25 cellular contexts compared by ENCODE assay signal in genomic region chr9:88804289-88804596, GRCh38.
DNase-seq lines count a peak whose midpoint lies in the region; TF ChIP-seq lines count a peak whose summit lies in the region.
"Had no signal": no experiment of that assay in that cellular context is flagged by ENCODE, and none has a peak within 500 bp of the region (broad histone marks: within the 10 kb centered on the region; RNA-seq: fewer than 3 reads in every experiment).

No MANE protein-coding gene starts in this region.

- H3K36me3 ChIP-seq in OCI-LY7 (ENCODE audit: insufficient read depth, low read length) (no peaks in the 10 kb centered on the region), mammary epithelial cell (ENCODE audit: insufficient read depth, low read length) (no peaks in the 10 kb centered on the region)
- H3K36me3 ChIP-seq: right atrium auricular region, thoracic aorta, WERI-Rb-1 had no signal

- H3K27me3 Mint-ChIP-seq in mesothelial cell of epicardium (ENCODE audit: low read depth), result peaks cover 6% of the 10 kb centered on the region

- no peak overlapping the region for H3K9ac ChIP-seq in mammary epithelial cell (ENCODE audit: insufficient read depth, low read length)

- POLR2A ChIA-PET in OCI-LY7 (lab: Charles Lee), result no interaction called here

- H3K27me3 ChIP-seq in mammary epithelial cell (ENCODE audit: insufficient read depth, low read length), result no peaks in the 10 kb centered on the region
- H3K27me3 ChIP-seq: right atrium auricular region had no signal

- H3K79me2 ChIP-seq in OCI-LY7 (ENCODE audit: insufficient read depth, low read depth, low read length) (no peaks in the 10 kb centered on the region), mammary epithelial cell (ENCODE audit: insufficient read depth, low read length) (no peaks in the 10 kb centered on the region)

- H3K9me3 Mint-ChIP-seq in mesothelial cell of epicardium, result no peaks in the 10 kb centered on the region
- H3K9me3 Mint-ChIP-seq: activated CD4-positive, alpha-beta T cell treated with anti-CD3 and anti-CD28 coated beads, Interleukin-2, amount 10 ng/mL, durations not matched to agents 7 days and 5 days; activated naive CD4-positive, alpha-beta T cell treated with anti-CD3 and anti-CD28 coated beads, Interleukin-2, amount 50 U/mL, for 24 hours; activated T-helper 1 cell treated with anti-CD3 and anti-CD28 coated beads, Interleukin-12 subunit alpha, Interleukin-12 subunit beta, Interleukin-2, Interleukin-4 antibody, amounts not matched to agents 30 ng/mL and 10 ng/mL and 1 ng/mL, durations not matched to agents 14 hours and 24 hours and 36 hours; immature natural killer cell; natural killer cell had no signal

- BruUV-seq in OCI-LY7 (replicated peaks; lab: Mats Ljungman, UMichigan) (no TSS peak), mammary epithelial cell (replicated peaks; lab: Mats Ljungman, UMichigan) (no TSS peak)

- H3K4me3 Mint-ChIP-seq in mesothelial cell of epicardium, result no peak overlapping the region
- H3K4me3 Mint-ChIP-seq: activated CD4-positive, alpha-beta T cell treated with anti-CD3 and anti-CD28 coated beads, Interleukin-2, amount 10 ng/mL, durations not matched to agents 7 days and 5 days; activated CD8-positive, alpha-beta memory T cell treated with anti-CD3 and anti-CD28 coated beads, Interleukin-2, amount 10 ng/mL, durations not matched to agents 7 days and 5 days; activated naive CD4-positive, alpha-beta T cell treated with anti-CD3 and anti-CD28 coated beads, Interleukin-2, amount 50 U/mL, for 24 hours; activated T-helper 1 cell treated with anti-CD3 and anti-CD28 coated beads, Interleukin-12 subunit alpha, Interleukin-12 subunit beta, Interleukin-2, Interleukin-4 antibody, amounts not matched to agents 30 ng/mL and 10 ng/mL and 1 ng/mL, durations not matched to agents 14 hours and 24 hours and 36 hours; immature natural killer cell; natural killer cell had no signal

- no peaks in the 10 kb centered on the region for H3K9me3 ChIP-seq in OCI-LY7 (ENCODE audit: low read length)
- H3K9me3 ChIP-seq in mammary epithelial cell (replicated peaks; ENCODE audit: insufficient read depth, low read length), result no peaks in the 10 kb centered on the region
- H3K9me3 ChIP-seq: right atrium auricular region, thoracic aorta had no signal

- in situ Hi-C loops in mammary epithelial cell (cut with MboI; ENCODE audit: low sequenced_read_pairs in 2 of 2), result no loop called here

- no peak overlapping the region for H3K27ac ChIP-seq in OCI-LY7 (ENCODE audit: low read depth, low read length, poor library complexity, severe bottlenecking)
- no peak overlapping the region for H3K27ac ChIP-seq in mammary epithelial cell (ENCODE audit: insufficient read depth, low read depth, low read length)
- H3K27ac ChIP-seq: SK-N-MC, thoracic aorta, WERI-Rb-1 had no signal

- H3K4me1 Mint-ChIP-seq in mesothelial cell of epicardium, result peaks cover 49% of the 10 kb centered on the region
- H3K4me1 Mint-ChIP-seq: activated CD4-positive, alpha-beta T cell treated with anti-CD3 and anti-CD28 coated beads, Interleukin-2, amount 10 ng/mL, durations not matched to agents 7 days and 5 days; activated CD8-positive, alpha-beta memory T cell treated with anti-CD3 and anti-CD28 coated beads, Interleukin-2, amount 10 ng/mL, durations not matched to agents 7 days and 5 days; activated naive CD4-positive, alpha-beta T cell treated with anti-CD3 and anti-CD28 coated beads, Interleukin-2, amount 50 U/mL, for 24 hours; immature natural killer cell; natural killer cell had no signal

- dilution Hi-C loops in mammary epithelial cell (cut with HindIII; ENCODE audit: low sequenced_read_pairs), result no loop called here

- peak overlapping the region; percentile 81 for H3K27ac Mint-ChIP-seq in mesothelial cell of epicardium
- H3K27ac Mint-ChIP-seq: activated CD4-positive, alpha-beta T cell treated with anti-CD3 and anti-CD28 coated beads, Interleukin-2, amount 10 ng/mL, durations not matched to agents 7 days and 5 days; activated CD8-positive, alpha-beta memory T cell treated with anti-CD3 and anti-CD28 coated beads, Interleukin-2, amount 10 ng/mL, durations not matched to agents 7 days and 5 days; activated naive CD4-positive, alpha-beta T cell treated with anti-CD3 and anti-CD28 coated beads, Interleukin-2, amount 50 U/mL, for 24 hours; activated T-helper 1 cell treated with anti-CD3 and anti-CD28 coated beads, Interleukin-12 subunit alpha, Interleukin-12 subunit beta, Interleukin-2, Interleukin-4 antibody, amounts not matched to agents 30 ng/mL and 10 ng/mL and 1 ng/mL, durations not matched to agents 14 hours and 24 hours and 36 hours; immature natural killer cell; natural killer cell had no signal

- WGBS in mammary epithelial cell (ENCODE audit: low coverage, missing lambda C conversion rate), result 93% methylated on average over 2 of the region's 2 CpGs

- no peaks in the 10 kb centered on the region for H3K9me2 ChIP-seq in OCI-LY7 (ENCODE audit: insufficient read depth, low read length)

- H2AFZ ChIP-seq in OCI-LY7 (ENCODE audit: low read length) (peak overlapping the region; percentile 37; the same call in 1 of the 2 replicates), mammary epithelial cell (ENCODE audit: low read depth, low read length) (no peak overlapping the region)

- H4K20me1 ChIP-seq in OCI-LY7 (ENCODE audit: insufficient read depth, low read length) (no peaks in the 10 kb centered on the region), mammary epithelial cell (ENCODE audit: insufficient read depth, low read length) (no peaks in the 10 kb centered on the region)

- intact Hi-C loops in OCI-LY7 (cut with micrococcal nuclease; ENCODE audit: unreplicated experiment), result no loop called here
- intact Hi-C loops in mammary epithelial cell (cut with micrococcal nuclease), result no loop called here

- no peak overlapping the region for H3K4me2 ChIP-seq in OCI-LY7 (ENCODE audit: low read length)
- H3K4me2 ChIP-seq in mammary epithelial cell (ENCODE audit: insufficient read depth, low read depth, low read length), result no peak overlapping the region

- DNase-seq in ELR (ENCODE audit: low read depth), result peak; percentile 77
- no peak for DNase-seq in OCI-LY7 (ENCODE audit: low spot score)
- DNase-seq in mammary epithelial cell, result peak; percentile 27
- DNase-seq in mesothelial cell of epicardium (ENCODE audit: low spot score in 2 of 2, unreplicated experiment in 2 of 2), result no peak
- no peak for DNase-seq in NCI-H69 (lab: John Stamatoyannopoulos, UW)
- no peak for DNase-seq in glomerular visceral epithelial cell (ENCODE audit: extremely low spot score)
- no peak for DNase-seq in NCI-H2196 (lab: John Stamatoyannopoulos, UW; ENCODE audit: unreplicated experiment)
- DNase-seq: activated CD4-positive, alpha-beta T cell treated with anti-CD3 and anti-CD28 coated beads, Interleukin-2, amount 10 ng/mL, durations not matched to agents 7 days and 5 days; activated CD8-positive, alpha-beta memory T cell treated with anti-CD3 and anti-CD28 coated beads, Interleukin-2, amount 10 ng/mL, durations not matched to agents 7 days and 5 days; erythroblast; hippocampal formation; immature natural killer cell; KBM-7; natural killer cell; NCI-H1436 treated with DMSO at 0.1 percent for 48 hours; NCI-H510A treated with DMSO at 0.1 percent for 48 hours; RPMI8226; stimulated activated CD4-positive, alpha-beta T cell treated with anti-CD3 and anti-CD28 coated beads, Interleukin-4, amount 100 ng/mL, for 24 hours; stimulated activated naive CD4-positive, alpha-beta T cell treated with Interleukin-2 at 50 U/mL for 16 hours; WERI-Rb-1 had no signal

- no peaks in the 10 kb centered on the region for H3K36me3 Mint-ChIP-seq in mesothelial cell of epicardium
- H3K36me3 Mint-ChIP-seq: activated CD8-positive, alpha-beta memory T cell treated with anti-CD3 and anti-CD28 coated beads, Interleukin-2, amount 10 ng/mL, durations not matched to agents 7 days and 5 days; activated naive CD4-positive, alpha-beta T cell treated with anti-CD3 and anti-CD28 coated beads, Interleukin-2, amount 50 U/mL, for 24 hours; immature natural killer cell; natural killer cell had no signal

- H3K4me1 ChIP-seq in OCI-LY7 (ENCODE audit: insufficient read depth, low read length, poor library complexity, severe bottlenecking) (peaks cover 10% of the 10 kb centered on the region), mammary epithelial cell (ENCODE audit: insufficient read depth, low read length) (peaks cover 3% of the 10 kb centered on the region)

- H3K4me3 ChIP-seq in OCI-LY7 (ENCODE audit: low read depth, low read length, poor library complexity, severe bottlenecking) (no peak overlapping the region), mammary epithelial cell (replicated peaks in 1 of 3; ENCODE audit: insufficient read depth in 1 of 3, low read depth in 2 of 3, low read length in 3 of 3) (no peak overlapping the region)
- H3K4me3 ChIP-seq: right atrium auricular region, SK-N-MC, thoracic aorta had no signal

- TF ChIP-seq CTCF in OCI-LY7 (conservative IDR thresholded peaks at IDR 0.05; ENCODE audit: low read length) (no peak), mammary epithelial cell (conservative IDR thresholded peaks at IDR 0.05 in 1 of 2, IDR thresholded peaks at IDR 0.05 in 1 of 2; ENCODE audit: extremely low read depth in 1 of 2, insufficient read depth in 1 of 2, low read depth in 1 of 2, low read length in 2 of 2) (no peak), mesothelial cell of epicardium (IDR thresholded peaks at IDR 0.05; ENCODE audit: unreplicated experiment) (no peak)

- CTCF ChIA-PET in OCI-LY7 (lab: Charles Lee; ENCODE audit: unreplicated experiment) (no interaction called here), mammary epithelial cell (lab: Charles Lee; ENCODE audit: low non-redundant PET) (no interaction called here)

Comparison
In these comparisons a context has a peak if more than half of its experiments do, and no peak if none do; other contexts are left out.
1. DNase-seq: peak in ELR (single experiment) and mammary epithelial cell (single experiment); none in OCI-LY7 (single experiment), mesothelial cell of epicardium (0 of 2), NCI-H69 (single experiment), glomerular visceral epithelial cell (single experiment) and NCI-H2196 (single experiment).